ENCODE assay signal across 14 cellular contexts in genomic region chr4:141807073-141807472, GRCh38.
DNase-seq lines count a peak whose midpoint lies in the region; ATAC-seq and TF ChIP-seq lines count a peak whose summit lies in the region.
"Had no signal": no experiment of that assay in that cellular context is flagged by ENCODE, and none has a peak within 500 bp of the region (broad histone marks: within the 10 kb centered on the region; RNA-seq: fewer than 3 reads in every experiment).

No MANE protein-coding gene starts in this region.

- no peak overlapping the region for H3K4me3 Mint-ChIP-seq in chondrocyte (ENCODE audit: unreplicated experiment)
- H3K4me3 Mint-ChIP-seq: activated naive CD8-positive, alpha-beta T cell treated with anti-CD3 and anti-CD28 coated beads, Interleukin-2, amount 10 ng/mL, durations not matched to agents 7 days and 5 days had no signal

- no peaks in the 10 kb centered on the region for H3K9me3 ChIP-seq in HCT116 (ENCODE audit: control insufficient read depth in 1 of 2, insufficient read depth in 1 of 2, low read depth in 1 of 2, low read length in 2 of 2)
- H3K9me3 ChIP-seq in OCI-LY7 (ENCODE audit: low read length), result no peaks in the 10 kb centered on the region
- H3K9me3 ChIP-seq: esophagus muscularis mucosa, lower lobe of right lung, spleen had no signal

- no peaks in the 10 kb centered on the region for H3K27me3 ChIP-seq in HCT116 (ENCODE audit: insufficient read depth, low read length)
- H3K27me3 ChIP-seq: esophagus muscularis mucosa, spleen had no signal

- BruUV-seq in HCT116 (replicated peaks; lab: Mats Ljungman, UMichigan) (no TSS peak), OCI-LY7 (replicated peaks; lab: Mats Ljungman, UMichigan) (no TSS peak)

- ATAC-seq in HCT116 (peak; percentile 42; the same call in 1 of the 2 replicates), SK-N-SH treated with all-trans-retinoic acid at 6 μM for 48 hours (peak; percentile 49; the same call in 1 of the 3 replicates)
- ATAC-seq: lower lobe of right lung had no signal

- H3K4me1 ChIP-seq in HCT116 (ENCODE audit: control insufficient read depth in 1 of 2, insufficient read depth in 2 of 2, low read length in 2 of 2), result peaks cover 0 to 12% of the 10 kb centered on the region in 2 experiments; a peak in 2 of 4 replicates
- H3K4me1 ChIP-seq in OCI-LY7 (ENCODE audit: insufficient read depth, low read length, poor library complexity, severe bottlenecking), result no peaks in the 10 kb centered on the region
- H3K4me1 ChIP-seq: esophagus muscularis mucosa, lower lobe of right lung, spleen had no signal

- peak overlapping the region; percentile 20 for H3K4me2 ChIP-seq in HCT116 (ENCODE audit: low read length)
- H3K4me2 ChIP-seq in OCI-LY7 (ENCODE audit: low read length), result no peak overlapping the region

- POLR2A ChIA-PET in HCT116 (lab: Charles Lee) (no interaction called here), OCI-LY7 (lab: Charles Lee) (no interaction called here)

- no peak overlapping the region for H3K4me3 ChIP-seq in HCT116 (replicated peaks in 1 of 2; ENCODE audit: low read depth in 1 of 2, low read length in 2 of 2)
- H3K4me3 ChIP-seq in fibroblast of pulmonary artery (replicated peaks; ENCODE audit: low read depth, low read length), result no peak overlapping the region
- H3K4me3 ChIP-seq in OCI-LY7 (ENCODE audit: low read depth, low read length, poor library complexity, severe bottlenecking), result no peak overlapping the region
- H3K4me3 ChIP-seq: esophagus muscularis mucosa, lower lobe of right lung, spleen had no signal

- DNase-seq in A172 (ENCODE audit: low spot score) (peak; percentile 58), HCT116 (ENCODE audit: low read depth, low spot score) (no peak), fibroblast of pulmonary artery (ENCODE audit: low read depth) (peak; percentile 17), SHP77 (lab: John Stamatoyannopoulos, UW) (no peak), chondrocyte (ENCODE audit: low spot score) (no peak), OCI-LY7 (ENCODE audit: low spot score) (no peak)
- DNase-seq in activated naive CD4-positive, alpha-beta T cell treated with Interleukin-2 at 50 U/mL for 16 hours, result no peak
- DNase-seq: activated naive CD8-positive, alpha-beta T cell treated with anti-CD3 and anti-CD28 coated beads, Interleukin-2, amount 10 ng/mL, durations not matched to agents 7 days and 5 days; cortex of kidney; lower lobe of right lung; spleen; substantia nigra had no signal

- RAD21 ChIA-PET in HCT116 (lab: Charles Lee; ENCODE audit: low non-redundant PET in 1 of 2, low total read pairs in 2 of 2, uncharacterized antibody in 2 of 2, unreplicated experiment in 2 of 2), result no interaction called here

- no peak for TF ChIP-seq POLR2A in HCT116 (IDR thresholded peaks at IDR 0.05; ENCODE audit: borderline replicate concordance, extremely low read depth, insufficient read depth, insufficient read length)

- no peaks in the 10 kb centered on the region for H3K9me3 Mint-ChIP-seq in chondrocyte (ENCODE audit: low read depth)
- H3K9me3 Mint-ChIP-seq: activated naive CD8-positive, alpha-beta T cell treated with anti-CD3 and anti-CD28 coated beads, Interleukin-2, amount 10 ng/mL, durations not matched to agents 7 days and 5 days had no signal

- no peaks in the 10 kb centered on the region for H3K79me2 ChIP-seq in HCT116 (ENCODE audit: insufficient read depth, low read length)
- no peaks in the 10 kb centered on the region for H3K79me2 ChIP-seq in OCI-LY7 (ENCODE audit: insufficient read depth, low read depth, low read length)

- intact Hi-C loops in HCT116 (cut with micrococcal nuclease) (no loop called here), OCI-LY7 (cut with micrococcal nuclease; ENCODE audit: unreplicated experiment) (no loop called here)

- H3K36me3 Mint-ChIP-seq in chondrocyte (ENCODE audit: low read depth), result no peaks in the 10 kb centered on the region
- H3K36me3 Mint-ChIP-seq: activated naive CD8-positive, alpha-beta T cell treated with anti-CD3 and anti-CD28 coated beads, Interleukin-2, amount 10 ng/mL, durations not matched to agents 7 days and 5 days had no signal

- H2AFZ ChIP-seq in HCT116 (ENCODE audit: low read depth, low read length, poor library complexity, severe bottlenecking), result peak overlapping the region; percentile 63
- no peak overlapping the region for H2AFZ ChIP-seq in OCI-LY7 (ENCODE audit: low read length)

- H3K9ac ChIP-seq in HCT116 (ENCODE audit: low read length), result no peak overlapping the region

- H3K27me3 Mint-ChIP-seq in chondrocyte (ENCODE audit: low read depth), result no peaks in the 10 kb centered on the region
- H3K27me3 Mint-ChIP-seq: activated naive CD8-positive, alpha-beta T cell treated with anti-CD3 and anti-CD28 coated beads, Interleukin-2, amount 10 ng/mL, durations not matched to agents 7 days and 5 days had no signal

- peaks cover 57% of the 10 kb centered on the region for H3K4me1 Mint-ChIP-seq in chondrocyte (ENCODE audit: low read depth)
- H3K4me1 Mint-ChIP-seq: activated naive CD8-positive, alpha-beta T cell treated with anti-CD3 and anti-CD28 coated beads, Interleukin-2, amount 10 ng/mL, durations not matched to agents 7 days and 5 days had no signal

- no peaks in the 10 kb centered on the region for H3K36me3 ChIP-seq in HCT116 (ENCODE audit: control insufficient read depth in 1 of 2, insufficient read depth in 2 of 2, low read length in 2 of 2)
- H3K36me3 ChIP-seq in OCI-LY7 (ENCODE audit: insufficient read depth, low read length), result no peaks in the 10 kb centered on the region
- H3K36me3 ChIP-seq: esophagus muscularis mucosa, lower lobe of right lung, spleen had no signal

- CTCF ChIA-PET in HCT116 (lab: Charles Lee) (no interaction called here), OCI-LY7 (lab: Charles Lee; ENCODE audit: unreplicated experiment) (no interaction called here)

- TF ChIP-seq CTCF in HCT116 (IDR thresholded peaks at IDR 0.05 in 2 of 3, conservative IDR thresholded peaks at IDR 0.05 in 1 of 3; ENCODE audit: borderline replicate concordance in 1 of 3, insufficient read depth in 1 of 3, low read depth in 2 of 3, low read length in 2 of 3) (no peak), fibroblast of pulmonary artery (IDR thresholded peaks at IDR 0.05; ENCODE audit: low read length, missing control alignments) (no peak), chondrocyte (IDR thresholded peaks at IDR 0.05) (no peak), OCI-LY7 (conservative IDR thresholded peaks at IDR 0.05; ENCODE audit: low read length) (no peak)

- no peaks in the 10 kb centered on the region for H3K9me2 ChIP-seq in HCT116 (ENCODE audit: insufficient read depth)
- H3K9me2 ChIP-seq in OCI-LY7 (ENCODE audit: insufficient read depth, low read length), result no peaks in the 10 kb centered on the region

- H4K20me1 ChIP-seq in HCT116 (ENCODE audit: insufficient read depth) (no peaks in the 10 kb centered on the region), OCI-LY7 (ENCODE audit: insufficient read depth, low read length) (no peaks in the 10 kb centered on the region)

- no peak overlapping the region for H3K27ac Mint-ChIP-seq in chondrocyte (ENCODE audit: unreplicated experiment)
- H3K27ac Mint-ChIP-seq: activated naive CD8-positive, alpha-beta T cell treated with anti-CD3 and anti-CD28 coated beads, Interleukin-2, amount 10 ng/mL, durations not matched to agents 7 days and 5 days had no signal

- no peak for TF ChIP-seq RAD21 in HCT116 (IDR thresholded peaks at IDR 0.05; ENCODE audit: low read depth)

- H3K27ac ChIP-seq in HCT116 (ENCODE audit: low read depth, low read length), result no peak overlapping the region
- no peak overlapping the region for H3K27ac ChIP-seq in OCI-LY7 (ENCODE audit: low read depth, low read length, poor library complexity, severe bottlenecking)
- H3K27ac ChIP-seq: esophagus muscularis mucosa, lower lobe of right lung, spleen had no signal

TF ChIP-seq in HCT116, 20 proteins besides CTCF, POLR2A, EP300 and RAD21 (continues in another document):
- TF ChIP-seq TCF7L2 (IDR thresholded peaks at IDR 0.05; ENCODE audit: borderline replicate concordance, extremely low read depth, insufficient read depth, insufficient read length) (no peak), CBX3 (IDR thresholded peaks at IDR 0.05; ENCODE audit: low read depth) (no peak), ELF1 (IDR thresholded peaks at IDR 0.05; ENCODE audit: borderline replicate concordance, low read depth) (no peak), EZH2phosphoT487 (IDR thresholded peaks at IDR 0.05; ENCODE audit: borderline replicate concordance) (no peak), ATF3 (IDR thresholded peaks at IDR 0.05) (no peak), MAX (IDR thresholded peaks at IDR 0.05) (no peak), SIN3A (IDR thresholded peaks at IDR 0.05; ENCODE audit: low read depth) (no peak), POLR2AphosphoS5 (IDR thresholded peaks at IDR 0.05; ENCODE audit: low read depth, low read length) (no peak), ZNF274 (IDR thresholded peaks at IDR 0.05; ENCODE audit: low read depth, low read length) (no peak), SRF (IDR thresholded peaks at IDR 0.05; ENCODE audit: low read depth) (no peak)

TF ChIP-seq in SK-N-SH treated with all-trans-retinoic acid at 6 μM for 48 hours, 23 proteins besides CTCF, POLR2A, EP300 and RAD21 (continues in another document):
- TF ChIP-seq CSRNP3 (CRISPR knock-in tag; IDR thresholded peaks at IDR 0.05) (no peak), SNAI2 (CRISPR knock-in tag; IDR thresholded peaks at IDR 0.05) (no peak), CSDC2 (CRISPR knock-in tag; IDR thresholded peaks at IDR 0.05) (no peak), BACH2 (CRISPR knock-in tag; IDR thresholded peaks at IDR 0.05; ENCODE audit: borderline replicate concordance) (no peak), ZNF8 (CRISPR knock-in tag; IDR thresholded peaks at IDR 0.05) (no peak), ZC3H10 (CRISPR knock-in tag; IDR thresholded peaks at IDR 0.05) (no peak), ZFP3 (CRISPR knock-in tag; IDR thresholded peaks at IDR 0.05) (no peak), PPARA (CRISPR knock-in tag; IDR thresholded peaks at IDR 0.05; ENCODE audit: borderline replicate concordance) (no peak), ARNTL (CRISPR knock-in tag; IDR thresholded peaks at IDR 0.05; ENCODE audit: borderline replicate concordance, low read depth) (no peak)

Comparison
In these comparisons a context has a peak if more than half of its experiments do, and no peak if none do; other contexts are left out.
1. DNase-seq: peak in A172 (single experiment) and fibroblast of pulmonary artery (single experiment); none in HCT116 (single experiment), SHP77 (0 of 2), chondrocyte (single experiment), activated naive CD4-positive, alpha-beta T cell treated with Interleukin-2 at 50 U/mL for 16 hours (single experiment) and OCI-LY7 (single experiment).